In genomic region chr1:156901966-156902922, GRCh38 we compare ENCODE assay signal across 23 cellular contexts. TPM values are rescaled to one million over a fixed set of nuclear protein-coding genes. Genes with fewer than 3 reads are reported as not detected.
DNase-seq lines count a peak whose midpoint lies in the region; ATAC-seq and TF ChIP-seq lines count a peak whose summit lies in the region.
"Had no signal": no experiment of that assay in that cellular context is flagged by ENCODE, and none has a peak within 500 bp of the region (broad histone marks: within the 10 kb centered on the region; RNA-seq: fewer than 3 reads in every experiment).

No MANE protein-coding gene starts in this region.

- no peaks in the 10 kb centered on the region for H3K9me3 ChIP-seq in heart right ventricle
- H3K9me3 ChIP-seq in mucosa of descending colon = no peaks in the 10 kb centered on the region
- no peaks in the 10 kb centered on the region for H3K9me3 ChIP-seq in uterus
- H3K9me3 ChIP-seq: gastrocnemius medialis had no signal

- peaks cover 25 to 97% (median 84%) of the 10 kb centered on the region in 9 donors for H3K4me1 ChIP-seq in heart right ventricle
- no peaks in the 10 kb centered on the region for H3K4me1 ChIP-seq in mucosa of descending colon (ENCODE audit: low read depth)
- peaks cover 0 to 5% of the 10 kb centered on the region in 2 donors for H3K4me1 ChIP-seq in uterus

- H3K27me3 ChIP-seq in heart right ventricle = peaks cover 0 to 3% (median 0%) of the 10 kb centered on the region in 7 donors
- no peaks in the 10 kb centered on the region for H3K27me3 ChIP-seq in uterus
- H3K27me3 ChIP-seq: gastrocnemius medialis had no signal

- 50 to 59% methylated on average over 22 of the region's 23 CpGs for WGBS in heart right ventricle, 2 donors

- H3K27me3 Mint-ChIP-seq in dendritic cell treated with granulocyte-macrophage colony-stimulating factor and Interleukin-4, amounts not matched to agents 40 ng/mL and 50 ng/mL, for 4 days = peaks cover 46% of the 10 kb centered on the region

- no peak for TF ChIP-seq POLR2A in uterus (IDR thresholded peaks at IDR 0.05)

- peak in 1 of 8 donors; percentile 7 for ATAC-seq in heart right ventricle
- ATAC-seq in left ventricle myocardium superior = no peak
- no peak for ATAC-seq in mucosa of descending colon
- no peak for ATAC-seq in activated CD4-positive, CD25-positive, alpha-beta regulatory T cell treated with anti-CD3 and anti-CD28 coated beads, Interleukin-2, amount 50 U/mL, for 24 hours
- ATAC-seq: gastrocnemius medialis; K562; naive thymus-derived CD4-positive, alpha-beta T cell had no signal

- peaks cover 54% of the 10 kb centered on the region for H3K4me1 Mint-ChIP-seq in dendritic cell treated with granulocyte-macrophage colony-stimulating factor and Interleukin-4, amounts not matched to agents 40 ng/mL and 50 ng/mL, for 4 days (ENCODE audit: low read depth)

- H3K4me3 ChIP-seq in heart right ventricle = peak overlapping the region in 1 of 10 donors; percentile 1
- no peak overlapping the region for H3K4me3 ChIP-seq in mucosa of descending colon
- H3K4me3 ChIP-seq in uterus = no peak overlapping the region
- H3K4me3 ChIP-seq: gastrocnemius medialis, K562 had no signal

- peak overlapping the region in 8 of 10 donors; percentile 15 to 98 (median 40) for H3K27ac ChIP-seq in heart right ventricle
- H3K27ac ChIP-seq in uterus = peak overlapping the region; percentile 42 to 64
- H3K27ac ChIP-seq: WERI-Rb-1 had no signal

- H3K9me3 Mint-ChIP-seq in dendritic cell treated with granulocyte-macrophage colony-stimulating factor and Interleukin-4, amounts not matched to agents 40 ng/mL and 50 ng/mL, for 4 days = no peaks in the 10 kb centered on the region
- H3K9me3 Mint-ChIP-seq: memory B cell; naive thymus-derived CD4-positive, alpha-beta T cell had no signal

- H3K36me3 Mint-ChIP-seq in dendritic cell treated with granulocyte-macrophage colony-stimulating factor and Interleukin-4, amounts not matched to agents 40 ng/mL and 50 ng/mL, for 4 days (ENCODE audit: low read depth) = no peaks in the 10 kb centered on the region
- H3K36me3 Mint-ChIP-seq: memory B cell; naive thymus-derived CD4-positive, alpha-beta T cell had no signal

- DNase-seq in heart right ventricle (no peak), left ventricle myocardium superior (no peak), mucosa of descending colon (peak in 2 of 3 donors; percentile 11 to 25), uterus (no peak), germinal center (ENCODE audit: low spot score) (no peak), GM19240 (ENCODE audit: insufficient read length, low spot score) (no peak)
- DNase-seq: ACHN; activated CD8-positive, alpha-beta memory T cell treated with anti-CD3 and anti-CD28 coated beads, Interleukin-2, amount 50 U/mL, for 4 hours; anterior cingulate cortex; central memory CD4-positive, alpha-beta T cell; erythroblast; gastrocnemius medialis; HCEC 1CT; naive thymus-derived CD4-positive, alpha-beta T cell; NCI-H146; NCI-H69; substantia nigra; WERI-Rb-1 had no signal

- no peak for TF ChIP-seq CTCF in heart right ventricle (IDR thresholded peaks at IDR 0.05)
- TF ChIP-seq CTCF in mucosa of descending colon (IDR thresholded peaks at IDR 0.05) = no peak
- TF ChIP-seq CTCF in uterus (IDR thresholded peaks at IDR 0.05) = no peak

- no peak overlapping the region for H3K4me3 Mint-ChIP-seq in dendritic cell treated with granulocyte-macrophage colony-stimulating factor and Interleukin-4, amounts not matched to agents 40 ng/mL and 50 ng/mL, for 4 days
- H3K4me3 Mint-ChIP-seq: memory B cell; naive thymus-derived CD4-positive, alpha-beta T cell had no signal

- intact Hi-C loops in heart right ventricle (cut with DNase I) = no loop called here
- intact Hi-C loops in left ventricle myocardium superior (cut with micrococcal nuclease) = no loop called here
- intact Hi-C loops in dendritic cell treated with granulocyte-macrophage colony-stimulating factor and Interleukin-4, amounts not matched to agents 40 ng/mL and 50 ng/mL, for 4 days (cut with micrococcal nuclease) = no loop called here
- intact Hi-C loops in mucosa of descending colon (cut with DNase I, micrococcal nuclease) = no loop called here
- intact Hi-C loops in uterus (cut with DNase I; ENCODE audit: low total_unique reads) = no loop called here

- H3K36me3 ChIP-seq in heart right ventricle = peaks cover 0 to 27% (median 6%) of the 10 kb centered on the region in 9 donors
- no peaks in the 10 kb centered on the region for H3K36me3 ChIP-seq in mucosa of descending colon (ENCODE audit: low read depth)
- no peaks in the 10 kb centered on the region for H3K36me3 ChIP-seq in uterus
- H3K36me3 ChIP-seq: WERI-Rb-1 had no signal

- H3K27ac Mint-ChIP-seq in dendritic cell treated with granulocyte-macrophage colony-stimulating factor and Interleukin-4, amounts not matched to agents 40 ng/mL and 50 ng/mL, for 4 days = peak overlapping the region; percentile 60
- H3K27ac Mint-ChIP-seq: memory B cell had no signal

RNA-seq across cellular contexts. Expression of gene PEAR1, which starts 8.7 kb away (rescaled TPM):
- total RNA-seq in heart right ventricle (10 to 100 TPM in 2 of 10 donors, 1 to 10 TPM in 8; 3.8 to 12.4 (median 7.1) TPM), left ventricle myocardium superior (8.2 TPM), mucosa of descending colon (1 to 10 TPM; 2.3 to 7.2 (median 4.6) TPM), uterus (10 to 100 TPM in 3 of 4 donors, 1 to 10 TPM in 1; 7.4 to 41.8 (median 17.9) TPM)
- polyA plus RNA-seq in heart right ventricle = 10 to 100 TPM in 1 of 2 donors, 1 to 10 TPM in 1; 6.2 to 13.7 TPM

RNA-seq across cellular contexts. Expression of gene LRRC71, which starts 18.2 kb away (rescaled TPM):
- total RNA-seq in heart right ventricle = under 1 TPM in 3 of 10 donors, not detected in 7; 0.15 to 0.38 (median 0.35) TPM
- polyA plus RNA-seq in heart right ventricle = under 1 TPM; 0.06 to 0.51 TPM
- total RNA-seq in left ventricle myocardium superior = 0.17 TPM
- not detected for total RNA-seq in mucosa of descending colon
- 1 to 10 TPM in 1 of 4 donors, under 1 TPM in 2, not detected in 1; 0.48 to 3.8 (median 0.91) TPM for total RNA-seq in uterus
- total RNA-seq: gastrocnemius medialis; naive thymus-derived CD4-positive, alpha-beta T cell had no signal
- polyA plus RNA-seq: keratinocyte; naive thymus-derived CD4-positive, alpha-beta T cell had no signal

RNA-seq across cellular contexts. Expression of gene NTRK1, which starts 41.6 kb away (rescaled TPM):
- total RNA-seq in heart right ventricle = 1 to 10 TPM in 4 of 10 donors, under 1 TPM in 6; 0.15 to 3.7 (median 0.69) TPM
- polyA plus RNA-seq in heart right ventricle = 1 to 10 TPM in 1 of 2 donors, under 1 TPM in 1; 0.28 to 1.5 TPM
- total RNA-seq in left ventricle myocardium superior = 0.69 TPM
- 1 to 10 TPM in 1 of 3 donors, under 1 TPM in 2; 0.67 to 1.3 (median 0.79) TPM for total RNA-seq in mucosa of descending colon
- total RNA-seq in uterus = 10 to 100 TPM in 1 of 4 donors, 1 to 10 TPM in 1, under 1 TPM in 2; 0.35 to 19.2 (median 3.6) TPM

RNA-seq across cellular contexts. Expression of gene INSRR, which starts 43.3 kb away (rescaled TPM):
- total RNA-seq in heart right ventricle (under 1 TPM; 0.04 to 0.20 (median 0.07) TPM), left ventricle myocardium superior (0.72 TPM), mucosa of descending colon (under 1 TPM in 2 of 3 donors, not detected in 1; 0.06 to 0.09 TPM), uterus (1 to 10 TPM in 1 of 4 donors, not detected in 3; 1.2 TPM)
- polyA plus RNA-seq in heart right ventricle = under 1 TPM; 0.01 to 0.80 TPM
- total RNA-seq: gastrocnemius medialis had no signal
- polyA plus RNA-seq: keratinocyte; naive thymus-derived CD4-positive, alpha-beta T cell had no signal

Comparison
In these comparisons a context has a peak if more than half of its experiments do, and no peak if none do; other contexts are left out.
1. DNase-seq: peak in mucosa of descending colon (2 of 3); none in heart right ventricle (0 of 2), left ventricle myocardium superior (single experiment), uterus (0 of 2), germinal center (single experiment) and GM19240 (single experiment).